Comparison of ENCODE assay signal across 8 cellular contexts in the genomic region with DNA sequence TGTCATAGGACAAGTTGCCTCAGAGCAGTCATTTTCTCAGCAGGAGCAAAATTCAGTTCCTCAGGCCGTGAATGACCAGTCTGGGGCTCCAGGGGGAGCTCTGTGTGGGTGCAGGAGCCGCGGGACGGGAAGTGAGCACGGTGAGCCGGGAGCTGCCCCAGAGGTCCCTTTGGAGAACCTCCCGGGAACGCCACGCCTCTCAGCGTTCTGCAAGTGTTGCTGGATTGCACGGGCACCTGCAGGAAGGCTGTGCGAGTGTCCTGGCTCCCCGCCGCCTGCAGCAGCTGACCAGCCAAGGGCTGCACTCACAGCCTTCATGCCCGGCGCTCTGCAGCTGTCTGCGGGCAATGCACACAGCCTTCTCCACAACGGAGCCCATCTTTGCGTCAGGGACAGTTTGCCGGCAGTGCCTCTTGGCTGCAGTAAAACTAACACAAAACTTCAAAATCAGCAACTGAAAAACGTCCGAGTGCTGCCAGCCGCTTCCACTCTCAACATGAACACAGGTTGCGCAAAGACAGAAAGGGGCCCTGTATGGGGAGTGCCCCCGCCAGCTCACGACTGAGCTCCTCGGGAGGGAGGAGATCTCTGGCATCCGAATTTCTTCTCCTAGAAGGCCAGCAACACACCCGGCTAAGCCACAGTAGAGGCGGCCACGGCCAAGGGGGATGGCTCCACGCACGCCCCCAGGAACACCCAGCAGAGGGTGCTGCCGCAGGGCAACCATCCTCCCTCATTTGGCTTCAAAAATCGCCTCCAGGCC. TPM values are rescaled to one million over a fixed set of nuclear protein-coding genes. Genes with fewer than 3 reads are reported as not detected.
A peak's percentile ranks its signal among the peaks of the same experiment; 100 is the strongest.
DNase-seq lines count a peak whose midpoint lies in the region; ATAC-seq, FAIRE-seq and TF ChIP-seq lines count a peak whose summit lies in the region.

No MANE protein-coding gene starts in this region.

- H3K9ac ChIP-seq in DND-41 (ENCODE audit: low read depth, low read length) (no peak overlapping the region), K562 (ENCODE audit: insufficient read depth in 1 of 2, low read depth in 2 of 2, low read length in 2 of 2) (peak overlapping the region in 1 of 2 experiments; percentile 77; a peak in 2 of 4 replicates), skeletal muscle tissue (ENCODE audit: low read depth in 1 of 3, low read length in 3 of 3) (peak overlapping the region; percentile 3 to 66 (median 12))

- no peak for ATAC-seq in DND-41 (ENCODE audit: insufficient read depth, low read depth)
- peak; percentile 80 for ATAC-seq in K562

- in situ Hi-C loops in K562 (cut with MboI) = no loop called here

- H3K9me1 ChIP-seq in K562 (ENCODE audit: control insufficient read depth, insufficient read depth, low read length) = no peaks in the 10 kb centered on the region

- H3K9me3 ChIP-seq in DND-41 (ENCODE audit: insufficient read depth, low read length, severe bottlenecking) = no peaks in the 10 kb centered on the region
- no peaks in the 10 kb centered on the region for H3K9me3 ChIP-seq in K562 (replicated peaks; ENCODE audit: control insufficient read depth, insufficient read depth, low read depth, low read length)
- no peaks in the 10 kb centered on the region for H3K9me3 ChIP-seq in skeletal muscle tissue (ENCODE audit: control insufficient read depth in 3 of 3, low read length in 3 of 3)

- H3K27me3 ChIP-seq in DND-41 (ENCODE audit: insufficient read depth, low read length, poor library complexity) = no peaks in the 10 kb centered on the region
- no peaks in the 10 kb centered on the region for H3K27me3 ChIP-seq in K562 (ENCODE audit: control insufficient read depth in 2 of 2, insufficient read depth in 2 of 2, low read length in 2 of 2)
- H3K27me3 ChIP-seq in skeletal muscle tissue (ENCODE audit: control insufficient read depth in 3 of 3, insufficient read depth in 3 of 3, low read length in 3 of 3) = no peaks in the 10 kb centered on the region

- BruUV-seq in K562 (replicated peaks; lab: Mats Ljungman, UMichigan) = no TSS peak

- H3K36me3 ChIP-seq in DND-41 (ENCODE audit: insufficient read depth, low read length) = peaks cover 76% of the 10 kb centered on the region
- peaks cover 48% of the 10 kb centered on the region; the same call in 2 of the 3 replicates for H3K36me3 ChIP-seq in K562 (ENCODE audit: control insufficient read depth, insufficient read depth, low read length)
- H3K36me3 ChIP-seq in skeletal muscle tissue (ENCODE audit: control insufficient read depth in 3 of 3, insufficient read depth in 3 of 3, low read length in 3 of 3) = peaks cover 13 to 34% (median 22%) of the 10 kb centered on the region in 3 donors

- peak; percentile 26 for FAIRE-seq in K562 (lab: Jason Lieb, UNC)

- H3K4me1 ChIP-seq in DND-41 (ENCODE audit: insufficient read depth, low read length) (no peaks in the 10 kb centered on the region), K562 (replicated peaks in 1 of 2; ENCODE audit: control insufficient read depth in 2 of 2, insufficient read depth in 2 of 2, low read length in 2 of 2) (peaks cover 0 to 44% of the 10 kb centered on the region in 2 experiments; a peak in 1 of 5 replicates), skeletal muscle tissue (ENCODE audit: control insufficient read depth in 3 of 3, insufficient read depth in 3 of 3, low read length in 3 of 3) (peaks cover 11 to 28% (median 15%) of the 10 kb centered on the region in 3 donors)

- H2AFZ ChIP-seq in DND-41 (ENCODE audit: low read depth, low read length) = no peak overlapping the region
- H2AFZ ChIP-seq in K562 (ENCODE audit: low read depth, low read length) = no peak overlapping the region

- CTCF ChIA-PET in K562 (lab: Yijun Ruan, JAX; ENCODE audit: low intra/inter-chr PET ratio) = interaction anchor here (1.0 to 4.0 kb wide), 2 partner anchors 230 to 282 kb away, joined by 3 to 33 read pairs; no protein-coding TSS in a partner anchor

- POLR2A ChIA-PET in K562 (lab: Yijun Ruan, JAX) = interaction anchor here (0.7 to 1.6 kb wide), 5 partner anchors 9 to 679 kb away, joined by 3 to 6 read pairs (median 4); no protein-coding TSS in a partner anchor

- 67% methylated on average over 34 of the region's 35 CpGs for WGBS in K562 (ENCODE audit: insufficient coverage, low coverage, missing lambda C conversion rate)

- TF ChIP-seq EP300 in K562 (IDR thresholded peaks at IDR 0.05; ENCODE audit: low read length) = no peak

- TF ChIP-seq CTCF in DND-41 (IDR thresholded peaks at IDR 0.05; ENCODE audit: borderline replicate concordance, extremely low read depth, low read length, poor library complexity, severe bottlenecking) = peak; percentile 38
- peak; percentile 58 to 65 (median 62) for TF ChIP-seq CTCF in K562 (IDR thresholded peaks at IDR 0.05 in 2 of 3, conservative IDR thresholded peaks at IDR 0.05 in 1 of 3; ENCODE audit: insufficient read depth in 2 of 3, low read depth in 1 of 3, low read length in 3 of 3)

- H3K4me2 ChIP-seq in DND-41 (ENCODE audit: insufficient read depth, low read length) (no peak overlapping the region), K562 (ENCODE audit: insufficient read depth, low read length) (no peak overlapping the region)

- H3K4me3 ChIP-seq in DND-41 (ENCODE audit: low read depth in 1 of 2, low read length in 2 of 2) = no peak overlapping the region
- no peak overlapping the region for H3K4me3 ChIP-seq in K562
- peak overlapping the region; percentile 39 to 43 (median 41) for H3K4me3 ChIP-seq in skeletal muscle tissue (ENCODE audit: low read length in 3 of 3)

- TF ChIP-seq RAD21 in K562 (CRISPR knock-in tag; conservative IDR thresholded peaks at IDR 0.05 in 1 of 2, IDR thresholded peaks at IDR 0.05 in 1 of 2) = peak in 1 of 2 experiments; percentile 51; a peak in 2 of 4 replicates

- no peak for TF ChIP-seq POLR2A in K562 (conservative IDR thresholded peaks at IDR 0.05)

- DNase-seq in DND-41 (no peak), NCI-H2227 treated with DMSO at 0.1 percent for 48 hours (lab: John Stamatoyannopoulos, UW) (peak; percentile 95), K562 (ENCODE audit: extremely low read depth in 1 of 4, low spot score in 3 of 4) (peak; percentile 43 to 52 (median 46)), hypothalamus (lab: John Stamatoyannopoulos, UW) (peak in 39 of 51 donors; percentile 7 to 63 (median 35)), activated gamma-delta T cell treated with Interleukin-2 at 50 U/mL for 16 hours (no peak), LoVo (ENCODE audit: low spot score) (no peak)
- no peak for DNase-seq in activated CD8-positive, alpha-beta memory T cell treated with anti-CD3 and anti-CD28 coated beads, Interleukin-2, amount 50 U/mL, for 4 hours

- H4K20me1 ChIP-seq in DND-41 (ENCODE audit: insufficient read depth, low read length) (peaks cover 31% of the 10 kb centered on the region), K562 (replicated peaks; ENCODE audit: control insufficient read depth, insufficient read depth, low read length) (no peaks in the 10 kb centered on the region; the same call in 1 of the 2 replicates)

- no peak overlapping the region for H3K27ac ChIP-seq in DND-41 (ENCODE audit: low read length)
- no peak overlapping the region for H3K27ac ChIP-seq in K562 (ENCODE audit: extremely low read depth, low read depth, low read length)
- H3K27ac ChIP-seq in skeletal muscle tissue (ENCODE audit: low read depth, low read length) = peak overlapping the region; percentile 5

- intact Hi-C loops in K562 (cut with micrococcal nuclease) = loop anchor here (2.0 to 5.0 kb wide), 2 partner anchors 37 to 230 kb away; no protein-coding TSS in a partner anchor

- H3K79me2 ChIP-seq in DND-41 (ENCODE audit: insufficient read depth, low read length) = no peaks in the 10 kb centered on the region
- H3K79me2 ChIP-seq in K562 (ENCODE audit: control insufficient read depth, insufficient read depth, low read length) = no peaks in the 10 kb centered on the region

RNA-seq across cellular contexts. Expression of gene NDUFAF8, which starts 16.0 kb away (rescaled TPM):
- 68.1 and 75.3 TPM in 2 replicates for total RNA-seq in K562 (2011; cell fraction: chromatin; rRNA removed; ENCODE audit: low replicate concordance)
- total RNA-seq in K562 (2011; cell fraction: nucleolus; rRNA removed) = 29.2 and 40.8 TPM in 2 replicates
- total RNA-seq in K562 (2011; cell fraction: nucleoplasm; rRNA removed) = 60.6 and 70.4 TPM in 2 replicates
- total RNA-seq in K562 (2014; rRNA removed) (107 and 136 TPM in 2 replicates), K562 (2014; rRNA removed; fragmentation: Illumina TruSeq; extraction: Trizol) (102 and 107 TPM in 2 replicates), K562 (2015; rRNA removed; fragmentation: Illumina TruSeq; extraction: Trizol) (84.5 and 90.0 TPM in 2 replicates), K562 (2021) (83.7 and 87.1 TPM in 2 replicates), skeletal muscle tissue (15.7 TPM)
- polyA plus RNA-seq in K562 (2011; rRNA removed) (88.8 and 116 TPM in 2 replicates), K562 (2014; fragmentation: Illumina TruSeq; extraction: Trizol) (33.5 and 44.1 TPM in 2 replicates), K562 (2014; fragmentation: Nextera tagmentation; extraction: Ambion mirVana) (10 to 100 TPM; 13.5 to 17.4 TPM), K562 (2014; rRNA removed) (138 and 144 TPM in 2 replicates)
- polyA plus RNA-seq in K562 (2011; cell fraction: cytosol; rRNA removed) = 77.7 and 122 TPM in 2 replicates
- 40.8 and 50.9 TPM in 2 replicates for polyA plus RNA-seq in K562 (2011; cell fraction: nucleus; rRNA removed)
- polyA plus RNA-seq in K562 (2012) = 37.9 and 163 TPM in 2 replicates
- 36.1 and 37.7 TPM in 2 replicates for polyA minus RNA-seq in K562 (2011; rRNA and poly(A)+ RNA removed)
- polyA minus RNA-seq in K562 (2011; cell fraction: cytosol; rRNA and poly(A)+ RNA removed) = 4.4 and 14.6 TPM in 2 replicates
- polyA minus RNA-seq in K562 (2011; cell fraction: nucleus; rRNA and poly(A)+ RNA removed) = 11.4 and 14.2 TPM in 2 replicates

RNA-seq across cellular contexts. Expression of gene TEPSIN, which starts 16.3 kb away (rescaled TPM):
- total RNA-seq in K562 (2011; cell fraction: chromatin; rRNA removed; ENCODE audit: low replicate concordance) = 40.8 and 141 TPM in 2 replicates
- total RNA-seq in K562 (2011; cell fraction: nucleolus; rRNA removed) = 87.2 and 95.9 TPM in 2 replicates
- total RNA-seq in K562 (2011; cell fraction: nucleoplasm; rRNA removed) = 46.2 and 50.4 TPM in 2 replicates
- total RNA-seq in K562 (2014; rRNA removed) (10.0 and 18.0 TPM in 2 replicates), K562 (2014; rRNA removed; fragmentation: Illumina TruSeq; extraction: Trizol) (1.8 and 2.1 TPM in 2 replicates), K562 (2015; rRNA removed; fragmentation: Illumina TruSeq; extraction: Trizol) (5.1 and 5.7 TPM in 2 replicates), K562 (2021) (24.8 and 29.8 TPM in 2 replicates), skeletal muscle tissue (5.2 TPM)
- polyA plus RNA-seq in K562 (2011; rRNA removed) (6.6 and 9.8 TPM in 2 replicates), K562 (2014; fragmentation: Illumina TruSeq; extraction: Trizol) (5.3 and 7.2 TPM in 2 replicates), K562 (2014; fragmentation: Nextera tagmentation; extraction: Ambion mirVana) (under 1 TPM; 0.80 to 0.81 TPM), K562 (2014; rRNA removed) (15.2 and 22.7 TPM in 2 replicates)
- polyA plus RNA-seq in K562 (2011; cell fraction: cytosol; rRNA removed) = 8.0 and 15.3 TPM in 2 replicates
- 105 and 184 TPM in 2 replicates for polyA plus RNA-seq in K562 (2011; cell fraction: nucleus; rRNA removed)
- 12.5 and 21.3 TPM in 2 replicates for polyA plus RNA-seq in K562 (2012)
- 3.7 and 4.7 TPM in 2 replicates for polyA minus RNA-seq in K562 (2011; rRNA and poly(A)+ RNA removed)
- 4.6 and 6.4 TPM in 2 replicates for polyA minus RNA-seq in K562 (2011; cell fraction: cytosol; rRNA and poly(A)+ RNA removed)
- polyA minus RNA-seq in K562 (2011; cell fraction: nucleus; rRNA and poly(A)+ RNA removed) = 37.2 and 42.8 TPM in 2 replicates

RNA-seq across cellular contexts. Expression of gene CEP131, which starts 32.4 kb away (rescaled TPM):
- total RNA-seq in K562 (2011; cell fraction: chromatin; rRNA removed; ENCODE audit: low replicate concordance) = 15.6 and 46.2 TPM in 2 replicates
- total RNA-seq in K562 (2011; cell fraction: nucleolus; rRNA removed) = 30.3 and 31.2 TPM in 2 replicates
- 11.7 and 22.0 TPM in 2 replicates for total RNA-seq in K562 (2011; cell fraction: nucleoplasm; rRNA removed)
- total RNA-seq in K562 (2014; rRNA removed) (18.3 and 21.2 TPM in 2 replicates), K562 (2014; rRNA removed; fragmentation: Illumina TruSeq; extraction: Trizol) (0.99 and 1.2 TPM in 2 replicates), K562 (2015; rRNA removed; fragmentation: Illumina TruSeq; extraction: Trizol) (6.3 and 8.8 TPM in 2 replicates), K562 (2021) (14.9 and 16.7 TPM in 2 replicates), skeletal muscle tissue (10.4 TPM)
- polyA plus RNA-seq in K562 (2011; rRNA removed) (2.3 and 4.7 TPM in 2 replicates), K562 (2014; fragmentation: Illumina TruSeq; extraction: Trizol) (1.7 and 5.3 TPM in 2 replicates), K562 (2014; fragmentation: Nextera tagmentation; extraction: Ambion mirVana) (under 1 TPM; 0.24 to 0.34 TPM), K562 (2014; rRNA removed) (12.4 and 17.1 TPM in 2 replicates)
- polyA plus RNA-seq in K562 (2011; cell fraction: cytosol; rRNA removed) = 3.2 and 5.1 TPM in 2 replicates
- 21.2 and 39.0 TPM in 2 replicates for polyA plus RNA-seq in K562 (2011; cell fraction: nucleus; rRNA removed)
- polyA plus RNA-seq in K562 (2012) = 16.5 and 26.3 TPM in 2 replicates
- polyA minus RNA-seq in K562 (2011; rRNA and poly(A)+ RNA removed) = 1.1 and 1.4 TPM in 2 replicates
- polyA minus RNA-seq in K562 (2011; cell fraction: cytosol; rRNA and poly(A)+ RNA removed) = 4.2 and 7.9 TPM in 2 replicates
- 7.3 and 8.8 TPM in 2 replicates for polyA minus RNA-seq in K562 (2011; cell fraction: nucleus; rRNA and poly(A)+ RNA removed)

RNA-seq across cellular contexts. Expression of gene SLC38A10, which starts 40.0 kb away (rescaled TPM):
- 96.2 and 235 TPM in 2 replicates for total RNA-seq in K562 (2011; cell fraction: chromatin; rRNA removed; ENCODE audit: low replicate concordance)
- total RNA-seq in K562 (2011; cell fraction: nucleolus; rRNA removed) = 109 and 114 TPM in 2 replicates
- total RNA-seq in K562 (2011; cell fraction: nucleoplasm; rRNA removed) = 104 and 132 TPM in 2 replicates
- total RNA-seq in K562 (2014; rRNA removed) (35.6 and 35.8 TPM in 2 replicates), K562 (2014; rRNA removed; fragmentation: Illumina TruSeq; extraction: Trizol) (4.3 and 5.2 TPM in 2 replicates), K562 (2015; rRNA removed; fragmentation: Illumina TruSeq; extraction: Trizol) (15.5 and 16.1 TPM in 2 replicates), K562 (2021) (52.8 and 54.2 TPM in 2 replicates), skeletal muscle tissue (26.1 TPM)
- polyA plus RNA-seq in K562 (2011; rRNA removed) (13.1 and 18.0 TPM in 2 replicates), K562 (2014; fragmentation: Illumina TruSeq; extraction: Trizol) (13.8 and 24.0 TPM in 2 replicates), K562 (2014; fragmentation: Nextera tagmentation; extraction: Ambion mirVana) (under 1 TPM; 0.45 to 0.92 TPM), K562 (2014; rRNA removed) (31.7 and 32.1 TPM in 2 replicates)
- 18.4 and 29.4 TPM in 2 replicates for polyA plus RNA-seq in K562 (2011; cell fraction: cytosol; rRNA removed)
- 50.2 and 67.4 TPM in 2 replicates for polyA plus RNA-seq in K562 (2011; cell fraction: nucleus; rRNA removed)
- 38.9 and 86.6 TPM in 2 replicates for polyA plus RNA-seq in K562 (2012)
- 16.9 and 24.8 TPM in 2 replicates for polyA minus RNA-seq in K562 (2011; rRNA and poly(A)+ RNA removed)
- 54.3 and 65.3 TPM in 2 replicates for polyA minus RNA-seq in K562 (2011; cell fraction: cytosol; rRNA and poly(A)+ RNA removed)
- 28.7 and 33.2 TPM in 2 replicates for polyA minus RNA-seq in K562 (2011; cell fraction: nucleus; rRNA and poly(A)+ RNA removed)

Comparison
In these comparisons a context has a peak if more than half of its experiments do, and no peak if none do; other contexts are left out.
1. DNase-seq: peak in NCI-H2227 treated with DMSO at 0.1 percent for 48 hours (single experiment), K562 (4 of 4) and hypothalamus (39 of 51); none in DND-41 (single experiment), activated gamma-delta T cell treated with Interleukin-2 at 50 U/mL for 16 hours (single experiment), activated CD8-positive, alpha-beta memory T cell treated with anti-CD3 and anti-CD28 coated beads, Interleukin-2, amount 50 U/mL, for 4 hours (single experiment) and LoVo (single experiment).
2. H3K4me3 ChIP-seq: peak in skeletal muscle tissue (3 of 3); none in DND-41 (0 of 2) and K562 (single experiment).